37 cellular contexts compared by ENCODE assay signal in genomic region chr18:62900132-62900883, GRCh38.
"Had no signal": no experiment of that assay in that cellular context is flagged by ENCODE, and none has a peak within 500 bp of the region (broad histone marks: within the 10 kb centered on the region; RNA-seq: fewer than 3 reads in every experiment).

No MANE protein-coding gene starts in this region.

- H3K27ac Mint-ChIP-seq: activated CD4-positive, alpha-beta memory T cell treated with anti-CD3 and anti-CD28 coated beads for 36 hours; activated CD4-positive, alpha-beta T cell treated with anti-CD3 and anti-CD28 coated beads for 36 hours; activated CD4-positive, alpha-beta T cell treated with anti-CD3 and anti-CD28 coated beads, Interleukin-2, amount 10 ng/mL, durations not matched to agents 24 days and 14 days; activated CD8-positive, alpha-beta memory T cell treated with anti-CD3 and anti-CD28 coated beads, Interleukin-2, amount 10 ng/mL, durations not matched to agents 7 days and 5 days; activated CD8-positive, alpha-beta T cell treated with anti-CD3 and anti-CD28 coated beads, Interleukin-2, amount 10 ng/mL, durations not matched to agents 7 days and 5 days; activated naive CD4-positive, alpha-beta T cell treated with anti-CD3 and anti-CD28 coated beads for 36 hours; activated naive CD4-positive, alpha-beta T cell treated with anti-CD3 and anti-CD28 coated beads, Interleukin-2, amount 50 U/mL, for 24 hours; activated naive CD8-positive, alpha-beta T cell treated with anti-CD3 and anti-CD28 coated beads for 36 hours; activated naive CD8-positive, alpha-beta T cell treated with anti-CD3 and anti-CD28 coated beads, Interleukin-2, amount 50 U/mL, for 24 hours; activated T-helper 1 cell treated with anti-CD3 and anti-CD28 coated beads, Interleukin-12 subunit alpha, Interleukin-12 subunit beta, Interleukin-2, Interleukin-4 antibody, amounts not matched to agents 30 ng/mL and 10 ng/mL and 1 ng/mL, durations not matched to agents 14 hours and 24 hours and 36 hours; activated T-helper 2 cell treated with anti-CD3 and anti-CD28 coated beads, Interferon-gamma antibody, Interleukin-2, Interleukin-4, amounts not matched to agents 10 μg/mL and 5 μg/mL and 100 μg/mL, durations not matched to agents 14 hours and 24 hours and 36 hours; brain; T-helper 17 cell; T-helper 2 cell treated with Interferon-gamma antibody and Interleukin-4, amounts not matched to agents 5 μg/mL and 100 μg/mL, for 36 hours had no signal

- ATAC-seq: activated CD4-positive, alpha-beta T cell treated with anti-CD3 and anti-CD28 coated beads for 36 hours; activated CD8-positive, alpha-beta memory T cell treated with anti-CD3 and anti-CD28 coated beads, Interleukin-2, amount 10 ng/mL, durations not matched to agents 7 days and 5 days; activated CD8-positive, alpha-beta T cell treated with anti-CD3 and anti-CD28 coated beads, Interleukin-2, amount 10 ng/mL, durations not matched to agents 7 days and 5 days; activated naive CD8-positive, alpha-beta T cell treated with anti-CD3 and anti-CD28 coated beads, Interleukin-2, amount 50 U/mL, for 24 hours; esophagus mucosa; T-helper 17 cell had no signal

- DNase-seq: activated CD4-positive, alpha-beta memory T cell treated with anti-CD3 and anti-CD28 coated beads for 36 hours; activated CD4-positive, alpha-beta T cell treated with anti-CD3 and anti-CD28 coated beads for 36 hours; activated CD4-positive, alpha-beta T cell treated with anti-CD3 and anti-CD28 coated beads, Interleukin-2, amount 10 ng/mL, durations not matched to agents 24 days and 14 days; activated CD4-positive, CD25-positive, alpha-beta regulatory T cell; activated CD4-positive, CD25-positive, alpha-beta regulatory T cell treated with anti-CD3 and anti-CD28 coated beads, Interleukin-2, amount 50 U/mL, for 72 hours; activated CD8-positive, alpha-beta memory T cell treated with anti-CD3 and anti-CD28 coated beads, Interleukin-2, amount 10 ng/mL, durations not matched to agents 7 days and 5 days; activated CD8-positive, alpha-beta memory T cell treated with anti-CD3 and anti-CD28 coated beads, Interleukin-2, amount 50 U/mL, for 4 hours; activated CD8-positive, alpha-beta T cell treated with anti-CD3 and anti-CD28 coated beads, Interleukin-2, amount 10 ng/mL, durations not matched to agents 7 days and 5 days; activated effector memory CD4-positive, alpha-beta T cell treated with anti-CD3 and anti-CD28 coated beads, Interleukin-2, amount 50 U/mL, for 16 hours; activated naive CD4-positive, alpha-beta T cell treated with anti-CD3 and anti-CD28 coated beads for 36 hours; activated naive CD8-positive, alpha-beta T cell treated with anti-CD3 and anti-CD28 coated beads for 36 hours; activated naive CD8-positive, alpha-beta T cell treated with anti-CD3 and anti-CD28 coated beads, Interleukin-2, amount 50 U/mL, for 24 hours; activated T-cell treated with anti-CD3 and anti-CD28 coated beads, Interleukin-2, amount 50 U/mL, for 1 hour; activated T-cell treated with anti-CD3 and anti-CD28 coated beads, Interleukin-2, amount 50 U/mL, for 48 hours; adrenal gland; amygdala; central memory CD4-positive, alpha-beta T cell; cerebellar nuclear complex; colonic mucosa; effector memory CD4-positive, alpha-beta T cell; endodermal cell; foreskin fibroblast; head of caudate nucleus; T-helper 1 cell; T-helper 17 cell; T1000; WERI-Rb-1 had no signal

- FAIRE-seq: frontal cortex had no signal

- H3K4me3 Mint-ChIP-seq: activated CD4-positive, alpha-beta memory T cell treated with anti-CD3 and anti-CD28 coated beads for 36 hours; activated CD4-positive, alpha-beta T cell treated with anti-CD3 and anti-CD28 coated beads for 36 hours; activated CD4-positive, alpha-beta T cell treated with anti-CD3 and anti-CD28 coated beads, Interleukin-2, amount 10 ng/mL, durations not matched to agents 24 days and 14 days; activated CD8-positive, alpha-beta memory T cell treated with anti-CD3 and anti-CD28 coated beads, Interleukin-2, amount 10 ng/mL, durations not matched to agents 7 days and 5 days; activated CD8-positive, alpha-beta T cell treated with anti-CD3 and anti-CD28 coated beads, Interleukin-2, amount 10 ng/mL, durations not matched to agents 7 days and 5 days; activated naive CD4-positive, alpha-beta T cell treated with anti-CD3 and anti-CD28 coated beads for 36 hours; activated naive CD4-positive, alpha-beta T cell treated with anti-CD3 and anti-CD28 coated beads, Interleukin-2, amount 50 U/mL, for 24 hours; activated naive CD8-positive, alpha-beta T cell treated with anti-CD3 and anti-CD28 coated beads for 36 hours; activated naive CD8-positive, alpha-beta T cell treated with anti-CD3 and anti-CD28 coated beads, Interleukin-2, amount 50 U/mL, for 24 hours; activated T-helper 1 cell treated with anti-CD3 and anti-CD28 coated beads, Interleukin-12 subunit alpha, Interleukin-12 subunit beta, Interleukin-2, Interleukin-4 antibody, amounts not matched to agents 30 ng/mL and 10 ng/mL and 1 ng/mL, durations not matched to agents 14 hours and 24 hours and 36 hours; brain; endodermal cell; T-helper 17 cell; T-helper 2 cell treated with Interferon-gamma antibody and Interleukin-4, amounts not matched to agents 5 μg/mL and 100 μg/mL, for 36 hours had no signal

- H3K9me3 Mint-ChIP-seq: activated CD4-positive, alpha-beta memory T cell treated with anti-CD3 and anti-CD28 coated beads for 36 hours; activated CD4-positive, alpha-beta T cell treated with anti-CD3 and anti-CD28 coated beads, Interleukin-2, amount 10 ng/mL, durations not matched to agents 24 days and 14 days; activated naive CD4-positive, alpha-beta T cell treated with anti-CD3 and anti-CD28 coated beads for 36 hours; activated naive CD4-positive, alpha-beta T cell treated with anti-CD3 and anti-CD28 coated beads, Interleukin-2, amount 50 U/mL, for 24 hours; activated naive CD8-positive, alpha-beta T cell treated with anti-CD3 and anti-CD28 coated beads for 36 hours; activated naive CD8-positive, alpha-beta T cell treated with anti-CD3 and anti-CD28 coated beads, Interleukin-2, amount 50 U/mL, for 24 hours; activated T-helper 1 cell treated with anti-CD3 and anti-CD28 coated beads, Interleukin-12 subunit alpha, Interleukin-12 subunit beta, Interleukin-2, Interleukin-4 antibody, amounts not matched to agents 30 ng/mL and 10 ng/mL and 1 ng/mL, durations not matched to agents 14 hours and 24 hours and 36 hours; activated T-helper 2 cell treated with anti-CD3 and anti-CD28 coated beads, Interferon-gamma antibody, Interleukin-2, Interleukin-4, amounts not matched to agents 10 μg/mL and 5 μg/mL and 100 μg/mL, durations not matched to agents 14 hours and 24 hours and 36 hours; endodermal cell; T-helper 2 cell treated with Interferon-gamma antibody and Interleukin-4, amounts not matched to agents 5 μg/mL and 100 μg/mL, for 36 hours had no signal

- H3K4me1 Mint-ChIP-seq: activated naive CD4-positive, alpha-beta T cell treated with anti-CD3 and anti-CD28 coated beads, Interleukin-2, amount 50 U/mL, for 24 hours; activated naive CD8-positive, alpha-beta T cell treated with anti-CD3 and anti-CD28 coated beads for 36 hours; T-helper 17 cell had no signal

- H3K27me3 ChIP-seq: adrenal gland, ascending aorta, breast epithelium, cardiac muscle cell, colonic mucosa had no signal

- H3K4me3 ChIP-seq: adrenal gland, ascending aorta, breast epithelium, cardiac muscle cell, colonic mucosa had no signal

- H3K27ac ChIP-seq: adrenal gland, ascending aorta, breast epithelium, cardiac muscle cell, colonic mucosa, WERI-Rb-1 had no signal

- H3K27me3 Mint-ChIP-seq: activated CD4-positive, alpha-beta memory T cell treated with anti-CD3 and anti-CD28 coated beads for 36 hours; activated CD4-positive, alpha-beta T cell treated with anti-CD3 and anti-CD28 coated beads for 36 hours; activated CD4-positive, alpha-beta T cell treated with anti-CD3 and anti-CD28 coated beads, Interleukin-2, amount 10 ng/mL, durations not matched to agents 24 days and 14 days; activated CD8-positive, alpha-beta memory T cell treated with anti-CD3 and anti-CD28 coated beads, Interleukin-2, amount 10 ng/mL, durations not matched to agents 7 days and 5 days; activated naive CD4-positive, alpha-beta T cell treated with anti-CD3 and anti-CD28 coated beads, Interleukin-2, amount 50 U/mL, for 24 hours; activated naive CD8-positive, alpha-beta T cell treated with anti-CD3 and anti-CD28 coated beads for 36 hours; activated naive CD8-positive, alpha-beta T cell treated with anti-CD3 and anti-CD28 coated beads, Interleukin-2, amount 50 U/mL, for 24 hours; brain; T-helper 17 cell had no signal
